In the genomic region with DNA sequence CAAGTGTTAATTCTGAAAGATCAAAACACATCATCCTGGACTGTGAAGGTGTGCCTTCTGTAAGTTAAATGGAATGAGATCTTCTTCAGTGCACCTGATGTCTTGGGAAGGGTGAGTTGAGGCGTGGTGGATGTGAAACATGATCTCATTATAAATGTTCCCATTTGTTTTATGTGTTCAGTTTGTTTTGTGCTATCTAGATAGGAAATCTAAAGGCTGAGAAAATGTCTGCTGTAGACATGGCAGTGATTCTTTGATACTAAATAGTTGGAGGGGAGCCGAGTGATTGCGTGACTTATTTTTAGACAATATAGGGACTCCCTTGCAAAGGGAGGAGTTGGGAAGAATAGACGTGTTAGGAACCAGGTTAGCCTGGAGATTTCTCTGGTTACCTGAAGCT, we compare ENCODE assay signal across 1 cellular context.
TF ChIP-seq lines count a peak whose summit lies in the region.

No MANE protein-coding gene starts in this region.

TF ChIP-seq in WTC11, 78 proteins besides CTCF, POLR2A, EP300 and RAD21:
- no peak for TF ChIP-seq HMGXB4 (CRISPR knock-in tag; IDR thresholded peaks at IDR 0.05)
